In genomic region chr16:4176794-4177438, GRCh38 we compare ENCODE assay signal across 10 cellular contexts.
DNase-seq lines count a peak whose midpoint lies in the region; ATAC-seq and TF ChIP-seq lines count a peak whose summit lies in the region.
"Had no signal": no experiment of that assay in that cellular context is flagged by ENCODE, and none has a peak within 500 bp of the region (broad histone marks: within the 10 kb centered on the region; RNA-seq: fewer than 3 reads in every experiment).

No MANE protein-coding gene starts in this region.

- intact Hi-C loops in heart left ventricle (cut with DNase I), result loop anchor here in 3 of 10 donors (5.0 to 10.0 kb wide), 3 partner anchors 50 to 222 kb away; no protein-coding TSS in a partner anchor

- H3K36me3 ChIP-seq in neuronal stem cell (replicated peaks in 1 of 2; ENCODE audit: control insufficient read depth in 2 of 2, insufficient read depth in 2 of 2, low read length in 2 of 2) (no peaks in the 10 kb centered on the region), heart left ventricle (no peaks in the 10 kb centered on the region)
- H3K36me3 ChIP-seq: vagina had no signal

- no peak overlapping the region for H4K91ac ChIP-seq in neuronal stem cell (ENCODE audit: low read depth, low read length, poor library complexity)

- no peak overlapping the region for H3K4me2 ChIP-seq in neuronal stem cell (ENCODE audit: insufficient read depth, low read length, poor library complexity, severe bottlenecking)

- no peak overlapping the region for H4K8ac ChIP-seq in neuronal stem cell (ENCODE audit: low read depth, low read length)

- H3K27ac ChIP-seq in neuronal stem cell (replicated peaks; ENCODE audit: low read length) (no peak overlapping the region), heart left ventricle (no peak overlapping the region)
- H3K27ac ChIP-seq: vagina had no signal

- H3K27me3 ChIP-seq in neuronal stem cell (ENCODE audit: control insufficient read depth in 3 of 3, insufficient read depth in 3 of 3, low read depth in 1 of 3, low read length in 3 of 3) (no peaks in the 10 kb centered on the region), heart left ventricle (peaks cover 0 to 4% (median 0%) of the 10 kb centered on the region in 9 donors)
- H3K27me3 ChIP-seq: vagina had no signal

- H2BK15ac ChIP-seq in neuronal stem cell (ENCODE audit: low read length), result no peak overlapping the region

- TF ChIP-seq CTCF in endothelial cell (IDR thresholded peaks at IDR 0.05; ENCODE audit: unreplicated experiment) (no peak), heart left ventricle (IDR thresholded peaks at IDR 0.05) (no peak)

- H3K9me3 ChIP-seq in neuronal stem cell (replicated peaks in 1 of 2; ENCODE audit: control insufficient read depth in 2 of 2, insufficient read depth in 1 of 2, low read depth in 1 of 2, low read length in 2 of 2) (no peaks in the 10 kb centered on the region), heart left ventricle (no peaks in the 10 kb centered on the region)
- H3K9me3 ChIP-seq: vagina had no signal

- H3K4me3 ChIP-seq in neuronal stem cell (ENCODE audit: low read length in 2 of 2), result no peak overlapping the region
- H3K4me3 ChIP-seq in heart left ventricle, result no peak overlapping the region
- H3K4me3 ChIP-seq: vagina had no signal

- peak overlapping the region; percentile 51 for H3K18ac ChIP-seq in neuronal stem cell (ENCODE audit: low read length)

- H2BK12ac ChIP-seq in neuronal stem cell (ENCODE audit: low read length), result no peak overlapping the region

- no peak overlapping the region for H3K4me3 Mint-ChIP-seq in endothelial cell (ENCODE audit: unreplicated experiment)
- H3K4me3 Mint-ChIP-seq in activated naive CD4-positive, alpha-beta T cell treated with anti-CD3 and anti-CD28 coated beads, Interleukin-2, amount 10 ng/mL, durations not matched to agents 7 days and 5 days, result no peak overlapping the region
- H3K4me3 Mint-ChIP-seq: neural crest cell had no signal

- peak overlapping the region; percentile 21 for H2AK5ac ChIP-seq in neuronal stem cell (ENCODE audit: low read depth, low read length)

- H3K9ac ChIP-seq in neuronal stem cell (ENCODE audit: low read depth, low read length, poor library complexity), result no peak overlapping the region

- H3K9me3 Mint-ChIP-seq in endothelial cell (ENCODE audit: unreplicated experiment), result no peaks in the 10 kb centered on the region
- H3K9me3 Mint-ChIP-seq in activated naive CD4-positive, alpha-beta T cell treated with anti-CD3 and anti-CD28 coated beads, Interleukin-2, amount 10 ng/mL, durations not matched to agents 7 days and 5 days, result no peaks in the 10 kb centered on the region
- H3K9me3 Mint-ChIP-seq: neural crest cell had no signal

- H3K27ac Mint-ChIP-seq in endothelial cell (ENCODE audit: unreplicated experiment), result no peak overlapping the region
- no peak overlapping the region for H3K27ac Mint-ChIP-seq in activated naive CD4-positive, alpha-beta T cell treated with anti-CD3 and anti-CD28 coated beads, Interleukin-2, amount 10 ng/mL, durations not matched to agents 7 days and 5 days

- H3K4ac ChIP-seq in neuronal stem cell (ENCODE audit: low read length), result no peak overlapping the region

- H3K79me1 ChIP-seq in neuronal stem cell (ENCODE audit: low read depth, low read length), result no peaks in the 10 kb centered on the region

- no peak overlapping the region for H2BK120ac ChIP-seq in neuronal stem cell (ENCODE audit: low read depth, low read length)

- peaks cover 3% of the 10 kb centered on the region for H3K27me3 Mint-ChIP-seq in endothelial cell (ENCODE audit: unreplicated experiment)
- H3K27me3 Mint-ChIP-seq in activated naive CD4-positive, alpha-beta T cell treated with anti-CD3 and anti-CD28 coated beads, Interleukin-2, amount 10 ng/mL, durations not matched to agents 7 days and 5 days, result peaks cover 29% of the 10 kb centered on the region

- H2AFZ ChIP-seq in neuronal stem cell (ENCODE audit: low read length), result no peak overlapping the region

- H3K4me1 ChIP-seq in neuronal stem cell (ENCODE audit: control insufficient read depth in 2 of 2, insufficient read depth in 1 of 2, low read depth in 1 of 2, low read length in 2 of 2), result no peaks in the 10 kb centered on the region
- no peaks in the 10 kb centered on the region for H3K4me1 ChIP-seq in heart left ventricle
- H3K4me1 ChIP-seq: vagina had no signal

- H3K36me3 Mint-ChIP-seq in endothelial cell (ENCODE audit: low read depth, unreplicated experiment), result no peaks in the 10 kb centered on the region
- H3K36me3 Mint-ChIP-seq in activated naive CD4-positive, alpha-beta T cell treated with anti-CD3 and anti-CD28 coated beads, Interleukin-2, amount 10 ng/mL, durations not matched to agents 7 days and 5 days, result no peaks in the 10 kb centered on the region

- no peak overlapping the region for H3K14ac ChIP-seq in neuronal stem cell (ENCODE audit: low read length)

- ATAC-seq in GM19025 (IDR thresholded peaks at IDR 0.05; ENCODE audit: low read depth, unreplicated experiment) (peak; percentile 70), GM21576 (IDR thresholded peaks at IDR 0.05; ENCODE audit: unreplicated experiment) (no peak), heart left ventricle (no peak)

- H3K4me1 Mint-ChIP-seq in endothelial cell (ENCODE audit: unreplicated experiment), result no peaks in the 10 kb centered on the region
- peaks cover 4% of the 10 kb centered on the region for H3K4me1 Mint-ChIP-seq in activated naive CD4-positive, alpha-beta T cell treated with anti-CD3 and anti-CD28 coated beads, Interleukin-2, amount 10 ng/mL, durations not matched to agents 7 days and 5 days

- no peak overlapping the region for H2BK5ac ChIP-seq in neuronal stem cell (ENCODE audit: low read length)

- H3K23ac ChIP-seq in neuronal stem cell (ENCODE audit: low read depth, low read length, poor library complexity), result no peak overlapping the region

- WGBS in neuronal stem cell (ENCODE audit: extremely low coverage in 2 of 2, insufficient read length in 2 of 2, insufficient replicate concordance in 1 of 2), 2 donors, result no CpG with 5 or more reads among the region's 8 CpGs
- WGBS in heart left ventricle, 4 donors, result 72 to 88% (median 85%) methylated on average over 8 of the region's 8 CpGs

- peak; percentile 17 for DNase-seq in HS-27A (ENCODE audit: low read depth)
- DNase-seq in amniotic epithelial cell (ENCODE audit: low read depth), result peak; percentile 52
- no peak for DNase-seq in neuronal stem cell (ENCODE audit: low spot score)
- no peak for DNase-seq in endothelial cell (ENCODE audit: low spot score)
- no peak for DNase-seq in activated naive CD4-positive, alpha-beta T cell treated with anti-CD3 and anti-CD28 coated beads, Interleukin-2, amount 10 ng/mL, durations not matched to agents 7 days and 5 days
- no peak for DNase-seq in heart left ventricle

- CTCF ChIA-PET in activated naive CD4-positive, alpha-beta T cell treated with anti-CD3 and anti-CD28 coated beads, Interleukin-2, amount 10 ng/mL, durations not matched to agents 7 days and 5 days (lab: Charles Lee), result interaction anchor here (0.5 to 1.5 kb wide), 4 partner anchors 16 to 240 kb away, joined by 3 to 5 read pairs (median 3); no protein-coding TSS in a partner anchor

- no peak for TF ChIP-seq POLR2A in heart left ventricle (IDR thresholded peaks at IDR 0.05)

Comparison
In these comparisons a context has a peak if more than half of its experiments do, and no peak if none do; other contexts are left out.
1. DNase-seq: peak in HS-27A (single experiment) and amniotic epithelial cell (single experiment); none in neuronal stem cell (single experiment), endothelial cell (single experiment), activated naive CD4-positive, alpha-beta T cell treated with anti-CD3 and anti-CD28 coated beads, Interleukin-2, amount 10 ng/mL, durations not matched to agents 7 days and 5 days (single experiment) and heart left ventricle (0 of 5).